In the genomic region with DNA sequence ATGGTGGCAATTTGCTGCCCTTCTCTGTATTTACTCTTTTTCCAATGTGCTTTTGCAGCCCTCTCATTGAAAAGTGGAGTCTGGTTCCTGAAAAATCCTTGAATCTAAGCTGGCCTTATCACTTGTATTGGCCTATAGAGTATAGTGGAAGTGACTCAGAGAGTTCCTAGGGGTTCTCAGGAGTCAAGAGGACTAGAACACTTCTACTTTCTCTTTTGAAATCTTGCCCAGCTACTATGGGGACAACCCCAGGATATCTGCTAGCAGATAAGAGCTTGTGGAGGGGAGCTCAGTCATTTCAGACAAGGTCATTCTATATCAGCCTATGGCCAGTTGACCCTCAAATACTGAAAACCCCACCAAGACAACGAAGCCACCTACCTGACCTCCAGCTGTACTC, we compare ENCODE assay signal across 1 cellular context.
TF ChIP-seq lines count a peak whose summit lies in the region.

No MANE protein-coding gene starts in this region.

TF ChIP-seq in SK-N-SH treated with all-trans-retinoic acid at 6 μM for 48 hours, 23 proteins besides CTCF, POLR2A, EP300 and RAD21 (continued from another document):
- TF ChIP-seq, protein P1, sequence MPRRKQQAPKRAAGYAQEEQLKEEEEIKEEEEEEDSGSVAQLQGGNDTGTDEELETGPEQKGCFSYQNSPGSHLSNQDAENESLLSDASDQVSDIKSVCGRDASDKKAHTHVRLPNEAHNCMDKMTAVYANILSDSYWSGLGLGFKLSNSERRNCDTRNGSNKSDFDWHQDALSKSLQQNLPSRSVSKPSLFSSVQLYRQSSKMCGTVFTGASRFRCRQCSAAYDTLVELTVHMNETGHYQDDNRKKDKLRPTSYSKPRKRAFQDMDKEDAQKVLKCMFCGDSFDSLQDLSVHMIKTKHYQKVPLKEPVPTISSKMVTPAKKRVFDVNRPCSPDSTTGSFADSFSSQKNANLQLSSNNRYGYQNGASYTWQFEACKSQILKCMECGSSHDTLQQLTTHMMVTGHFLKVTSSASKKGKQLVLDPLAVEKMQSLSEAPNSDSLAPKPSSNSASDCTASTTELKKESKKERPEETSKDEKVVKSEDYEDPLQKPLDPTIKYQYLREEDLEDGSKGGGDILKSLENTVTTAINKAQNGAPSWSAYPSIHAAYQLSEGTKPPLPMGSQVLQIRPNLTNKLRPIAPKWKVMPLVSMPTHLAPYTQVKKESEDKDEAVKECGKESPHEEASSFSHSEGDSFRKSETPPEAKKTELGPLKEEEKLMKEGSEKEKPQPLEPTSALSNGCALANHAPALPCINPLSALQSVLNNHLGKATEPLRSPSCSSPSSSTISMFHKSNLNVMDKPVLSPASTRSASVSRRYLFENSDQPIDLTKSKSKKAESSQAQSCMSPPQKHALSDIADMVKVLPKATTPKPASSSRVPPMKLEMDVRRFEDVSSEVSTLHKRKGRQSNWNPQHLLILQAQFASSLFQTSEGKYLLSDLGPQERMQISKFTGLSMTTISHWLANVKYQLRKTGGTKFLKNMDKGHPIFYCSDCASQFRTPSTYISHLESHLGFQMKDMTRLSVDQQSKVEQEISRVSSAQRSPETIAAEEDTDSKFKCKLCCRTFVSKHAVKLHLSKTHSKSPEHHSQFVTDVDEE (CRISPR knock-in tag; IDR thresholded peaks at IDR 0.05): no peak
- TF ChIP-seq ZFP30 (CRISPR knock-in tag; IDR thresholded peaks at IDR 0.05) (no peak), ZNF8 (CRISPR knock-in tag; IDR thresholded peaks at IDR 0.05) (no peak), ZNF70 (CRISPR knock-in tag; IDR thresholded peaks at IDR 0.05) (no peak), PPARA (CRISPR knock-in tag; IDR thresholded peaks at IDR 0.05; ENCODE audit: borderline replicate concordance) (no peak), ZNF565 (CRISPR knock-in tag; conservative IDR thresholded peaks at IDR 0.05; ENCODE audit: low read depth) (no peak), ZFP3 (CRISPR knock-in tag; IDR thresholded peaks at IDR 0.05) (no peak), ESRRG (CRISPR knock-in tag; IDR thresholded peaks at IDR 0.05) (no peak), OSR1 (CRISPR knock-in tag; IDR thresholded peaks at IDR 0.05) (no peak), SNAI2 (CRISPR knock-in tag; IDR thresholded peaks at IDR 0.05) (no peak)
- TF ChIP-seq, protein P2, sequence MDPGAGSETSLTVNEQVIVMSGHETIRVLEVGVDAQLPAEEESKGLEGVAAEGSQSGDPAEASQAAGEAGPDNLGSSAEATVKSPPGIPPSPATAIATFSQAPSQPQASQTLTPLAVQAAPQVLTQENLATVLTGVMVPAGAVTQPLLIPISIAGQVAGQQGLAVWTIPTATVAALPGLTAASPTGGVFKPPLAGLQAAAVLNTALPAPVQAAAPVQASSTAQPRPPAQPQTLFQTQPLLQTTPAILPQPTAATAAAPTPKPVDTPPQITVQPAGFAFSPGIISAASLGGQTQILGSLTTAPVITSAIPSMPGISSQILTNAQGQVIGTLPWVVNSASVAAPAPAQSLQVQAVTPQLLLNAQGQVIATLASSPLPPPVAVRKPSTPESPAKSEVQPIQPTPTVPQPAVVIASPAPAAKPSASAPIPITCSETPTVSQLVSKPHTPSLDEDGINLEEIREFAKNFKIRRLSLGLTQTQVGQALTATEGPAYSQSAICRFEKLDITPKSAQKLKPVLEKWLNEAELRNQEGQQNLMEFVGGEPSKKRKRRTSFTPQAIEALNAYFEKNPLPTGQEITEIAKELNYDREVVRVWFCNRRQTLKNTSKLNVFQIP (CRISPR knock-in tag; IDR thresholded peaks at IDR 0.05; ENCODE audit: borderline replicate concordance, low read depth): no peak
- TF ChIP-seq, protein P3, sequence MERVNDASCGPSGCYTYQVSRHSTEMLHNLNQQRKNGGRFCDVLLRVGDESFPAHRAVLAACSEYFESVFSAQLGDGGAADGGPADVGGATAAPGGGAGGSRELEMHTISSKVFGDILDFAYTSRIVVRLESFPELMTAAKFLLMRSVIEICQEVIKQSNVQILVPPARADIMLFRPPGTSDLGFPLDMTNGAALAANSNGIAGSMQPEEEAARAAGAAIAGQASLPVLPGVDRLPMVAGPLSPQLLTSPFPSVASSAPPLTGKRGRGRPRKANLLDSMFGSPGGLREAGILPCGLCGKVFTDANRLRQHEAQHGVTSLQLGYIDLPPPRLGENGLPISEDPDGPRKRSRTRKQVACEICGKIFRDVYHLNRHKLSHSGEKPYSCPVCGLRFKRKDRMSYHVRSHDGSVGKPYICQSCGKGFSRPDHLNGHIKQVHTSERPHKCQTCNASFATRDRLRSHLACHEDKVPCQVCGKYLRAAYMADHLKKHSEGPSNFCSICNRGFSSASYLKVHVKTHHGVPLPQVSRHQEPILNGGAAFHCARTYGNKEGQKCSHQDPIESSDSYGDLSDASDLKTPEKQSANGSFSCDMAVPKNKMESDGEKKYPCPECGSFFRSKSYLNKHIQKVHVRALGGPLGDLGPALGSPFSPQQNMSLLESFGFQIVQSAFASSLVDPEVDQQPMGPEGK (CRISPR knock-in tag; IDR thresholded peaks at IDR 0.05; ENCODE audit: borderline replicate concordance): no peak
- TF ChIP-seq, protein P4, sequence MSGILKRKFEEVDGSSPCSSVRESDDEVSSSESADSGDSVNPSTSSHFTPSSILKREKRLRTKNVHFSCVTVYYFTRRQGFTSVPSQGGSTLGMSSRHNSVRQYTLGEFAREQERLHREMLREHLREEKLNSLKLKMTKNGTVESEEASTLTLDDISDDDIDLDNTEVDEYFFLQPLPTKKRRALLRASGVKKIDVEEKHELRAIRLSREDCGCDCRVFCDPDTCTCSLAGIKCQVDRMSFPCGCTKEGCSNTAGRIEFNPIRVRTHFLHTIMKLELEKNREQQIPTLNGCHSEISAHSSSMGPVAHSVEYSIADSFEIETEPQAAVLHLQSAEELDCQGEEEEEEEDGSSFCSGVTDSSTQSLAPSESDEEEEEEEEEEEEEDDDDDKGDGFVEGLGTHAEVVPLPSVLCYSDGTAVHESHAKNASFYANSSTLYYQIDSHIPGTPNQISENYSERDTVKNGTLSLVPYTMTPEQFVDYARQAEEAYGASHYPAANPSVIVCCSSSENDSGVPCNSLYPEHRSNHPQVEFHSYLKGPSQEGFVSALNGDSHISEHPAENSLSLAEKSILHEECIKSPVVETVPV (CRISPR knock-in tag; IDR thresholded peaks at IDR 0.05): no peak
